1 cellular context compared by ENCODE assay signal in the genomic region with DNA sequence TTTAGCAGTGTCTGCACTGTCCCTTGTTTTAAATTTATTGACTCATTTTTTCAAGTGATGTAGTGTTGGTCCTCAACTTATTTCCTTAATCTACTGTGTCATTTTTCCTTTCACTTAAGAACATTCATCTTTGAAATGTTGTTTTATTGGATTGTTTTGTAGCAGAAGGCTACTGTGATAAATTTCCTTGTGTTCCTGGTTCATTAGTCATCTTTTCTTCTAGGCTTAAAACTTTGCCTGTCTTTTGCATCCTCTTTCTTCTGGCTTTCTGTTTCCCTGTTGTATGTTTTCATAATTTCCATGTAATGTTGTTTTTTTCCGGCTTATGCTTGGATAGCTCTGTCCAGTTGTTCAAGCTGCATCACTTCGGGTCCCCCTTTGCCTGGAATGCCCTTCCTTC.
TF ChIP-seq lines count a peak whose summit lies in the region.

No MANE protein-coding gene starts in this region.

TF ChIP-seq in endothelial cell of umbilical vein, 7 proteins besides CTCF, POLR2A, EP300 and RAD21:
- no peak for TF ChIP-seq GATA2 (IDR thresholded peaks at IDR 0.05; ENCODE audit: insufficient read depth, insufficient read length, low read depth, low read length)
- peak; percentile 35 for TF ChIP-seq POLR2AphosphoS5 (IDR thresholded peaks at IDR 0.05; ENCODE audit: insufficient read depth, low read depth, low read length)
- TF ChIP-seq JUN (IDR thresholded peaks at IDR 0.05; ENCODE audit: borderline replicate concordance, insufficient read depth, insufficient read length, low read depth) = peak; percentile 50
- TF ChIP-seq FOS (IDR thresholded peaks at IDR 0.05; ENCODE audit: borderline replicate concordance, insufficient read depth, low read length) = peak; percentile 62
TF ChIP-seq in endothelial cell of umbilical vein: peak in this region for 3.
